In the genomic region with DNA sequence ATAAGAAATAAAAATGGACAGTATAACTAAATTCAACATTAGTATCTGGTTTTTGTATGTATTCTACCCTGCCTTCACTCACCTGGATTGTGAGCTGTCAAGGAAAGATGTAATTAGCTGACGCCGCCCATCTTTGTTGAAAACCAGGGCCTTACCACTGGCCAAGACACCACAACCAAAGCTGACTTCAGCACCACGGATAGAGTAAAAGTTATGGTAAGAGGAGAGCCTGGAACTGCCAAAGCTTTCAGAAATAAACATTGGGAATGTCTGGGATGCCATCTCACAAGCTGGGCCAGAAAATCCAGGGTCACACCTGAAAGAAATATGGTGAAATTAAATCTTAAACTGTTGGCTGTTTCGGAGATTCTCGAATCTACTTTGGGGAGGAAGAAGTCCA, we compare ENCODE assay signal across 1 cellular context.
TF ChIP-seq lines count a peak whose summit lies in the region.

No MANE protein-coding gene starts in this region.

TF ChIP-seq in WTC11, 78 proteins besides CTCF, POLR2A, EP300 and RAD21 (continued from another document):
- TF ChIP-seq, protein P1, sequence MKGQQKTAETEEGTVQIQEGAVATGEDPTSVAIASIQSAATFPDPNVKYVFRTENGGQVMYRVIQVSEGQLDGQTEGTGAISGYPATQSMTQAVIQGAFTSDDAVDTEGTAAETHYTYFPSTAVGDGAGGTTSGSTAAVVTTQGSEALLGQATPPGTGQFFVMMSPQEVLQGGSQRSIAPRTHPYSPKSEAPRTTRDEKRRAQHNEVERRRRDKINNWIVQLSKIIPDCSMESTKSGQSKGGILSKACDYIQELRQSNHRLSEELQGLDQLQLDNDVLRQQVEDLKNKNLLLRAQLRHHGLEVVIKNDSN (CRISPR knock-in tag; IDR thresholded peaks at IDR 0.05), result no peak
- TF ChIP-seq ZNF671 (CRISPR knock-in tag; IDR thresholded peaks at IDR 0.05), result no peak
- no peak for TF ChIP-seq EMX1 (CRISPR knock-in tag; IDR thresholded peaks at IDR 0.05)
- TF ChIP-seq SP1 (CRISPR knock-in tag; conservative IDR thresholded peaks at IDR 0.05), result no peak
- TF ChIP-seq ZNF263 (CRISPR knock-in tag; IDR thresholded peaks at IDR 0.05; ENCODE audit: low read depth), result no peak
- no peak for TF ChIP-seq HMGA2 (CRISPR knock-in tag; IDR thresholded peaks at IDR 0.05)
- TF ChIP-seq SMAD3 (CRISPR knock-in tag; IDR thresholded peaks at IDR 0.05; ENCODE audit: borderline replicate concordance), result no peak
- no peak for TF ChIP-seq ZNF138 (CRISPR knock-in tag; conservative IDR thresholded peaks at IDR 0.05)
- TF ChIP-seq, protein P2, sequence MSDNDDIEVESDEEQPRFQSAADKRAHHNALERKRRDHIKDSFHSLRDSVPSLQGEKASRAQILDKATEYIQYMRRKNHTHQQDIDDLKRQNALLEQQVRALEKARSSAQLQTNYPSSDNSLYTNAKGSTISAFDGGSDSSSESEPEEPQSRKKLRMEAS (CRISPR knock-in tag; IDR thresholded peaks at IDR 0.05), result no peak
- TF ChIP-seq ATF6 (CRISPR knock-in tag; IDR thresholded peaks at IDR 0.05), result no peak
- no peak for TF ChIP-seq NR2C2 (CRISPR knock-in tag; IDR thresholded peaks at IDR 0.05)
- no peak for TF ChIP-seq FOXP1 (CRISPR knock-in tag; IDR thresholded peaks at IDR 0.05; ENCODE audit: borderline replicate concordance)
- TF ChIP-seq, protein P3, sequence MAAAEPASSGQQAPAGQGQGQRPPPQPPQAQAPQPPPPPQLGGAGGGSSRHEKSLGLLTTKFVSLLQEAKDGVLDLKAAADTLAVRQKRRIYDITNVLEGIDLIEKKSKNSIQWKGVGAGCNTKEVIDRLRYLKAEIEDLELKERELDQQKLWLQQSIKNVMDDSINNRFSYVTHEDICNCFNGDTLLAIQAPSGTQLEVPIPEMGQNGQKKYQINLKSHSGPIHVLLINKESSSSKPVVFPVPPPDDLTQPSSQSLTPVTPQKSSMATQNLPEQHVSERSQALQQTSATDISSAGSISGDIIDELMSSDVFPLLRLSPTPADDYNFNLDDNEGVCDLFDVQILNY (CRISPR knock-in tag; IDR thresholded peaks at IDR 0.05), result no peak
